Comparison of ENCODE assay signal across 1 cellular context in genomic region chr18:845152-845819, GRCh38.
TF ChIP-seq lines count a peak whose summit lies in the region.

No MANE protein-coding gene starts in this region.

TF ChIP-seq in endothelial cell of umbilical vein, 7 proteins besides CTCF, POLR2A, EP300 and RAD21:
- no peak for TF ChIP-seq MAX (IDR thresholded peaks at IDR 0.05; ENCODE audit: insufficient read depth, insufficient read length)
- TF ChIP-seq FOS (IDR thresholded peaks at IDR 0.05; ENCODE audit: borderline replicate concordance, insufficient read depth, low read length): peak; percentile 73
- TF ChIP-seq POLR2AphosphoS5 (IDR thresholded peaks at IDR 0.05; ENCODE audit: insufficient read depth, low read depth, low read length): peak; percentile 96
- no peak for TF ChIP-seq MYC (IDR thresholded peaks at IDR 0.05; ENCODE audit: low read depth, low read length)
- TF ChIP-seq JUN (IDR thresholded peaks at IDR 0.05; ENCODE audit: borderline replicate concordance, insufficient read depth, insufficient read length, low read depth): peak; percentile 85
- TF ChIP-seq GATA2 (IDR thresholded peaks at IDR 0.05; ENCODE audit: insufficient read depth, insufficient read length, low read depth, low read length): peak; percentile 93
- no peak for TF ChIP-seq EZH2 (IDR thresholded peaks at IDR 0.05; ENCODE audit: borderline replicate concordance, low read depth, low read length, severe bottlenecking)
